Comparison of ENCODE assay signal across 9 cellular contexts in genomic region chr1:235270625-235271024, GRCh38. TPM values are rescaled to one million over a fixed set of nuclear protein-coding genes. Genes with fewer than 3 reads are reported as not detected.
A peak's percentile ranks its signal among the peaks of the same experiment; 100 is the strongest.
DNase-seq lines count a peak whose midpoint lies in the region; ATAC-seq lines count a peak whose summit lies in the region.
"Had no signal": no experiment of that assay in that cellular context is flagged by ENCODE, and none has a peak within 500 bp of the region (broad histone marks: within the 10 kb centered on the region; RNA-seq: fewer than 3 reads in every experiment).

No MANE protein-coding gene starts in this region.

- H3K4me1 Mint-ChIP-seq in activated naive CD4-positive, alpha-beta T cell treated with anti-CD3 and anti-CD28 coated beads for 36 hours (ENCODE audit: low read depth) = peaks cover 65% of the 10 kb centered on the region

- intact Hi-C loops in activated naive CD4-positive, alpha-beta T cell treated with anti-CD3 and anti-CD28 coated beads for 36 hours (cut with micrococcal nuclease) = loop anchor here (1.0 kb wide), 1 partner anchor 58 kb away; the partner anchor contains the start of genes ARID4B and GGPS1

- H3K4me3 Mint-ChIP-seq in activated naive CD4-positive, alpha-beta T cell treated with anti-CD3 and anti-CD28 coated beads for 36 hours = no peak overlapping the region

- H3K27ac ChIP-seq in substantia nigra (ENCODE audit: low read depth, low read length, poor library complexity, severe bottlenecking) = peak overlapping the region; percentile 13

- no peak for ATAC-seq in HG02610 (IDR thresholded peaks at IDR 0.05; ENCODE audit: unreplicated experiment)

- no peaks in the 10 kb centered on the region for H3K27me3 Mint-ChIP-seq in activated naive CD4-positive, alpha-beta T cell treated with anti-CD3 and anti-CD28 coated beads for 36 hours (ENCODE audit: low read depth)

- DNase-seq in activated naive CD4-positive, alpha-beta T cell treated with anti-CD3 and anti-CD28 coated beads for 36 hours = no peak
- DNase-seq in activated naive CD4-positive, alpha-beta T cell treated with anti-CD3 and anti-CD28 coated beads, Interleukin-2, amount 50 U/mL, for 16 hours = no peak
- peak; percentile 45 for DNase-seq in RKO (ENCODE audit: low spot score)
- DNase-seq in fibroblast of peridontal ligament (ENCODE audit: extremely low read depth) = peak; percentile 80
- no peak for DNase-seq in substantia nigra (lab: John Stamatoyannopoulos, UW)
- DNase-seq in NCI-H1105 treated with DMSO at 0.1 percent for 48 hours (lab: John Stamatoyannopoulos, UW) = no peak
- DNase-seq in NK-92 treated with Interleukin-12 subunit alpha and Interleukin-12 subunit beta, amount 100 ng/mL, for 24 hours (lab: John Stamatoyannopoulos, UW) = no peak
- DNase-seq: DMS79 had no signal

- peak overlapping the region; percentile 75 for H3K27ac Mint-ChIP-seq in activated naive CD4-positive, alpha-beta T cell treated with anti-CD3 and anti-CD28 coated beads for 36 hours

- H3K9me3 Mint-ChIP-seq in activated naive CD4-positive, alpha-beta T cell treated with anti-CD3 and anti-CD28 coated beads for 36 hours = no peaks in the 10 kb centered on the region

- peaks cover 3% of the 10 kb centered on the region for H3K36me3 Mint-ChIP-seq in activated naive CD4-positive, alpha-beta T cell treated with anti-CD3 and anti-CD28 coated beads for 36 hours (ENCODE audit: low read depth)

- CTCF ChIA-PET in activated naive CD4-positive, alpha-beta T cell treated with anti-CD3 and anti-CD28 coated beads for 36 hours (lab: Charles Lee) = interaction anchor here (0.5 to 1.9 kb wide), 5 partner anchors 10 to 146 kb away, joined by 3 to 6 read pairs (median 4); no protein-coding TSS in a partner anchor

RNA-seq across cellular contexts. Expression of gene ARID4B, which starts 57.4 kb away (rescaled TPM):
- 10 to 100 TPM; 39.9 to 43.8 TPM for total RNA-seq in activated naive CD4-positive, alpha-beta T cell treated with anti-CD3 and anti-CD28 coated beads for 36 hours

RNA-seq across cellular contexts. Expression of gene GGPS1, which starts 57.7 kb away (rescaled TPM):
- total RNA-seq in activated naive CD4-positive, alpha-beta T cell treated with anti-CD3 and anti-CD28 coated beads for 36 hours = 10 to 100 TPM; 35.3 to 36.9 TPM

Comparison
In these comparisons a context has a peak if more than half of its experiments do, and no peak if none do; other contexts are left out.
1. DNase-seq: peak in RKO (single experiment) and fibroblast of peridontal ligament (single experiment); none in activated naive CD4-positive, alpha-beta T cell treated with anti-CD3 and anti-CD28 coated beads for 36 hours (single experiment), activated naive CD4-positive, alpha-beta T cell treated with anti-CD3 and anti-CD28 coated beads, Interleukin-2, amount 50 U/mL, for 16 hours (single experiment), substantia nigra (0 of 49), NCI-H1105 treated with DMSO at 0.1 percent for 48 hours (single experiment) and NK-92 treated with Interleukin-12 subunit alpha and Interleukin-12 subunit beta, amount 100 ng/mL, for 24 hours (single experiment).